Comparison of ENCODE assay signal across 8 cellular contexts in the genomic region with DNA sequence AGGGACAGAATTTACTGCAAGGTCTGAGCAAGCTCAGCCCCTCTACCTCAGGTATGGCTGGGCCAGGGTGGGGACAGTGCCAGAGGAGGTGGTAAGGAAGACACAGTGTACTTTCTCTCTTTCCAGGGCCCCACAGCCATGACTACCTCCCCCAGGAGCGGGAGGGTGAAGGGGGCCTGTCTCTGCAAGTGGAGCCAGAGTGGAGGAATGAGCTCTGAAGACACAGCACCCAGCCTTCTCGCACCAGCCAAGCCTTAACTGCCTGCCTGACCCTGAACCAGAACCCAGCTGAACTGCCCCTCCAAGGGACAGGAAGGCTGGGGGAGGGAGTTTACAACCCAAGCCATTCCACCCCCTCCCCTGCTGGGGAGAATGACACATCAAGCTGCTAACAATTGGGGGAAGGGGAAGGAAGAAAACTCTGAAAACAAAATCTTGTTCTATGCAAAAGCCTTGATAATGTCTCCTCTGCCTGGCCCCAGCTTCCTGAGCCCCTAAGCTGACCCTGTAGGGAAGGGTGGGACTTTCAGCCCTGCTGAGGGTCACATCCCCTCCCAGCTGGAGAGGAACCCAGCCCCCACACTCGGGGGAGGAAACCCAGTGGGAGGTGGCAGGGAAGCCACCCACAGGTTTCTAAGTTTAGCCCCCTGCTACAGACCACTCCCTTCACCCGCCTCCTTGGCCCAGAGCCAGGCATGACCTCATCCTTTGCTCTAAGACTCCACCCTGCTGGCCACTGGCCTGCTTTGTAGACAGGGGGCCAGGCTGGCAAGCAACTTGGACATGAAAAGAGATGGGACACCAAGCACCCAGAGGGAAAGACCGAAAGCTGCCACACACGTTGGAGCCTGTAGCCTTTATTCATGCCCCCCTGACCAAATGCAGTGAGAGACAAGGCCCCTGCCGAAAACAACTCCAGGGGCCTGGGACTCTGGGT. TPM values are rescaled to one million over a fixed set of nuclear protein-coding genes. Genes with fewer than 3 reads are reported as not detected.
DNase-seq lines count a peak whose midpoint lies in the region; ATAC-seq and TF ChIP-seq lines count a peak whose summit lies in the region.

No MANE protein-coding gene starts in this region.

- H3K27ac ChIP-seq in KOPT-K1 (ENCODE audit: low read depth, low read length, poor library complexity, severe bottlenecking), result peak overlapping the region; percentile 17
- H3K27ac ChIP-seq in thyroid gland, result peak overlapping the region; percentile 65 to 83 (median 79)

- H3K4me3 Mint-ChIP-seq in CD14-positive monocyte, result peak overlapping the region; percentile 37 to 57
- peak overlapping the region; percentile 26 for H3K4me3 Mint-ChIP-seq in activated naive CD4-positive, alpha-beta T cell treated with anti-CD3 and anti-CD28 coated beads, Interleukin-2, amount 50 U/mL, for 24 hours

- no peaks in the 10 kb centered on the region for H3K27me3 ChIP-seq in thyroid gland

- H3K36me3 Mint-ChIP-seq in CD14-positive monocyte, result peaks cover 12 to 30% of the 10 kb centered on the region in 2 donors
- peaks cover 5% of the 10 kb centered on the region for H3K36me3 Mint-ChIP-seq in activated naive CD4-positive, alpha-beta T cell treated with anti-CD3 and anti-CD28 coated beads, Interleukin-2, amount 50 U/mL, for 24 hours

- TF ChIP-seq CTCF in CD14-positive monocyte (IDR thresholded peaks at IDR 0.05) (no peak), omental fat pad (IDR thresholded peaks at IDR 0.05) (no peak), thyroid gland (IDR thresholded peaks at IDR 0.05) (no peak)

- peak; percentile 89 for DNase-seq in CD14-positive monocyte (ENCODE audit: low spot score)
- peak; percentile 46 for DNase-seq in SIG-M5 (lab: John Stamatoyannopoulos, UW)
- peak; percentile 92 for DNase-seq in glomerular endothelial cell (ENCODE audit: extremely low read depth, low read depth, low spot score)
- DNase-seq in omental fat pad (ENCODE audit: low spot score), result peak; percentile 99
- peak; percentile 86 to 92 for DNase-seq in thyroid gland

- H3K4me1 ChIP-seq in thyroid gland, result peaks cover 26 to 60% of the 10 kb centered on the region in 2 donors

- peaks cover 0 to 2% (median 0%) of the 10 kb centered on the region in 7 donors for H3K9me3 Mint-ChIP-seq in CD14-positive monocyte
- H3K9me3 Mint-ChIP-seq in activated naive CD4-positive, alpha-beta T cell treated with anti-CD3 and anti-CD28 coated beads, Interleukin-2, amount 50 U/mL, for 24 hours, result no peaks in the 10 kb centered on the region

- ATAC-seq in GM21367 (IDR thresholded peaks at IDR 0.05; ENCODE audit: unreplicated experiment) (peak; percentile 35), omental fat pad (ENCODE audit: low FRiP score) (peak; percentile 53)

- WGBS in thyroid gland, 2 donors, result 41 to 56% methylated on average over 6 to 7 of the region's 7 CpGs

- H3K27ac Mint-ChIP-seq in CD14-positive monocyte, result peak overlapping the region; percentile 68 to 95 (median 83)
- H3K27ac Mint-ChIP-seq in activated naive CD4-positive, alpha-beta T cell treated with anti-CD3 and anti-CD28 coated beads, Interleukin-2, amount 50 U/mL, for 24 hours, result peak overlapping the region; percentile 77

- TF ChIP-seq POLR2A in thyroid gland (IDR thresholded peaks at IDR 0.05), result peak in 1 of 2 donors; percentile 29

- no peak overlapping the region for H3K4me3 ChIP-seq in thyroid gland (replicated peaks in 1 of 3)

- peaks cover under 1 to 18% (median 10%) of the 10 kb centered on the region in 3 donors for H3K27me3 Mint-ChIP-seq in CD14-positive monocyte (ENCODE audit: low read depth in 3 of 3)
- H3K27me3 Mint-ChIP-seq in activated naive CD4-positive, alpha-beta T cell treated with anti-CD3 and anti-CD28 coated beads, Interleukin-2, amount 50 U/mL, for 24 hours, result no peaks in the 10 kb centered on the region

- H3K9me3 ChIP-seq in KOPT-K1 (ENCODE audit: insufficient read depth, low read length, poor library complexity, severe bottlenecking) (no peaks in the 10 kb centered on the region), thyroid gland (no peaks in the 10 kb centered on the region)

- peaks cover 53% of the 10 kb centered on the region for H3K4me1 Mint-ChIP-seq in CD14-positive monocyte
- H3K4me1 Mint-ChIP-seq in activated naive CD4-positive, alpha-beta T cell treated with anti-CD3 and anti-CD28 coated beads, Interleukin-2, amount 50 U/mL, for 24 hours, result peaks cover 53% of the 10 kb centered on the region

- H3K36me3 ChIP-seq in KOPT-K1 (ENCODE audit: insufficient read depth, low read length) (peaks cover 69% of the 10 kb centered on the region), thyroid gland (peaks cover 4 to 11% of the 10 kb centered on the region in 2 donors)

- intact Hi-C loops in CD14-positive monocyte (cut with micrococcal nuclease), result loop anchor here (5.0 to 10.0 kb wide), 3 partner anchors 196 to 344 kb away; a partner anchor contains a TSS
- intact Hi-C loops in thyroid gland (cut with DNase I), result loop anchor here (10.0 kb wide), 2 partner anchors 196 to 236 kb away; a partner anchor contains a TSS

RNA-seq across cellular contexts. Expression of a gene that starts 6.4 kb away (rescaled TPM):
- polyA plus RNA-seq in CD14-positive monocyte, result 10 to 100 TPM; 78.9 to 91.5 TPM
- total RNA-seq in glomerular endothelial cell (891 and 1,113 TPM in 2 replicates), omental fat pad (100 to 1,000 TPM; 219 to 307 (median 299) TPM), thyroid gland (100 to 1,000 TPM; 125 to 188 (median 175) TPM)

RNA-seq across cellular contexts. Expression of a gene that starts 14.6 kb away (rescaled TPM):
- under 1 TPM; 0.28 to 0.75 TPM for polyA plus RNA-seq in CD14-positive monocyte
- total RNA-seq in glomerular endothelial cell (1.6 and 2.2 TPM in 2 replicates), omental fat pad (1 to 10 TPM in 3 of 4 donors, under 1 TPM in 1; 0.63 to 1.7 (median 1.5) TPM), thyroid gland (1 to 10 TPM; 1.7 to 4.8 (median 3.0) TPM)

RNA-seq across cellular contexts. Expression of a gene that starts 26.1 kb away (rescaled TPM):
- 10 to 100 TPM; 12.0 to 13.6 TPM for polyA plus RNA-seq in CD14-positive monocyte
- total RNA-seq in glomerular endothelial cell (56.0 and 97.3 TPM in 2 replicates), omental fat pad (10 to 100 TPM; 21.7 to 47.1 (median 36.1) TPM), thyroid gland (10 to 100 TPM; 20.2 to 27.7 (median 27.5) TPM)

Comparison
In these comparisons a context has a peak if more than half of its experiments do, and no peak if none do; other contexts are left out.
1. DNase-seq: peak in every context shown above with its lines; median percentile 99 in omental fat pad; 92 in glomerular endothelial cell; 89 in CD14-positive monocyte; 89 in thyroid gland; 46 in SIG-M5.